Comparison of ENCODE assay signal across 9 cellular contexts in genomic region chr14:21734457-21735074, GRCh38.
DNase-seq lines count a peak whose midpoint lies in the region; ATAC-seq and TF ChIP-seq lines count a peak whose summit lies in the region.
"Had no signal": no experiment of that assay in that cellular context is flagged by ENCODE, and none has a peak within 500 bp of the region (broad histone marks: within the 10 kb centered on the region; RNA-seq: fewer than 3 reads in every experiment).

No MANE protein-coding gene starts in this region.

- no peak overlapping the region for H3K4me3 Mint-ChIP-seq in WTC11

- CTCF ChIA-PET in WTC11 (lab: Charles Lee), result interaction anchor here (0.7 to 3.3 kb wide), 4 partner anchors 11 to 466 kb away, joined by 3 to 37 read pairs (median 4); no protein-coding TSS in a partner anchor

- TF ChIP-seq CTCF in AG10803 (conservative IDR thresholded peaks at IDR 0.05; ENCODE audit: low read length) (peak; percentile 36), WTC11 (IDR thresholded peaks at IDR 0.05) (peak; percentile 74)

- H3K36me3 Mint-ChIP-seq in WTC11, result no peaks in the 10 kb centered on the region

- peaks cover 10% of the 10 kb centered on the region for H3K27me3 Mint-ChIP-seq in WTC11 (ENCODE audit: low read depth)

- ATAC-seq in WTC11 (no peak), HG03442 (IDR thresholded peaks at IDR 0.05; ENCODE audit: unreplicated experiment) (no peak), GM18517 (IDR thresholded peaks at IDR 0.05; ENCODE audit: unreplicated experiment) (no peak)

- H3K9me3 Mint-ChIP-seq in WTC11, result peaks cover 4% of the 10 kb centered on the region

- POLR2A ChIA-PET in WTC11 (lab: Charles Lee), result no interaction called here

- no peak overlapping the region for H3K4me3 ChIP-seq in AG10803 (ENCODE audit: low read length)
- H3K4me3 ChIP-seq: SJSA1 had no signal

- DNase-seq in AG10803 (ENCODE audit: low read depth), result no peak
- peak; percentile 68 for DNase-seq in ELR (ENCODE audit: low read depth)
- DNase-seq in NCI-H1930 (lab: John Stamatoyannopoulos, UW), result peak; percentile 6 to 51
- no peak for DNase-seq in WTC11 (ENCODE audit: low spot score)
- DNase-seq in glomerular visceral epithelial cell (ENCODE audit: extremely low spot score), result peak; percentile 42
- peak; percentile 2 for DNase-seq in stromal cell of bone marrow (ENCODE audit: low read depth)

- peaks cover 10% of the 10 kb centered on the region for H3K4me1 Mint-ChIP-seq in WTC11

- H3K27ac Mint-ChIP-seq in WTC11, result no peak overlapping the region

TF ChIP-seq in WTC11, 78 proteins besides CTCF, POLR2A, EP300 and RAD21:
- TF ChIP-seq E2F1 (CRISPR knock-in tag; IDR thresholded peaks at IDR 0.05), result no peak
- TF ChIP-seq FOXJ3 (CRISPR knock-in tag; IDR thresholded peaks at IDR 0.05; ENCODE audit: borderline replicate concordance), result no peak
- no peak for TF ChIP-seq PREB (CRISPR knock-in tag; IDR thresholded peaks at IDR 0.05; ENCODE audit: borderline replicate concordance)
- no peak for TF ChIP-seq IRF1 (CRISPR knock-in tag; IDR thresholded peaks at IDR 0.05)
- no peak for TF ChIP-seq MXD4 (CRISPR knock-in tag; IDR thresholded peaks at IDR 0.05; ENCODE audit: borderline replicate concordance)
- no peak for TF ChIP-seq EMX1 (CRISPR knock-in tag; IDR thresholded peaks at IDR 0.05)
- no peak for TF ChIP-seq FOXK1 (CRISPR knock-in tag; IDR thresholded peaks at IDR 0.05)
- TF ChIP-seq ATF6 (CRISPR knock-in tag; IDR thresholded peaks at IDR 0.05), result no peak
- TF ChIP-seq NR3C1 (CRISPR knock-in tag; conservative IDR thresholded peaks at IDR 0.05; ENCODE audit: low read depth), result no peak
- TF ChIP-seq CREB1 (CRISPR knock-in tag; IDR thresholded peaks at IDR 0.05), result no peak
- no peak for TF ChIP-seq GABPB1 (CRISPR knock-in tag; IDR thresholded peaks at IDR 0.05)
- no peak for TF ChIP-seq ZNF317 (CRISPR knock-in tag; IDR thresholded peaks at IDR 0.05; ENCODE audit: borderline replicate concordance, low read depth)
- no peak for TF ChIP-seq SOX15 (CRISPR knock-in tag; IDR thresholded peaks at IDR 0.05)
- TF ChIP-seq ZNF121 (CRISPR knock-in tag; IDR thresholded peaks at IDR 0.05), result no peak
- no peak for TF ChIP-seq ZNF423 (CRISPR knock-in tag; IDR thresholded peaks at IDR 0.05)
- no peak for TF ChIP-seq SMAD3 (CRISPR knock-in tag; IDR thresholded peaks at IDR 0.05; ENCODE audit: borderline replicate concordance)
- TF ChIP-seq HMGA2 (CRISPR knock-in tag; IDR thresholded peaks at IDR 0.05), result no peak
- TF ChIP-seq ZNF532 (CRISPR knock-in tag; IDR thresholded peaks at IDR 0.05; ENCODE audit: borderline replicate concordance), result no peak

Comparison
In these comparisons a context has a peak if more than half of its experiments do, and no peak if none do; other contexts are left out.
1. DNase-seq: peak in ELR (single experiment), NCI-H1930 (2 of 2), glomerular visceral epithelial cell (single experiment) and stromal cell of bone marrow (single experiment); none in AG10803 (single experiment) and WTC11 (single experiment).